ENCODE assay signal across 8 cellular contexts in genomic region chr9:114691046-114691955, GRCh38. TPM values are rescaled to one million over a fixed set of nuclear protein-coding genes. Genes with fewer than 3 reads are reported as not detected.
DNase-seq lines count a peak whose midpoint lies in the region; ATAC-seq, FAIRE-seq and TF ChIP-seq lines count a peak whose summit lies in the region.

No MANE protein-coding gene starts in this region.

- no peaks in the 10 kb centered on the region for H3K36me3 ChIP-seq in bronchial epithelial cell (ENCODE audit: control insufficient read depth, insufficient read depth, low read length)

- ATAC-seq in HG03135 (IDR thresholded peaks at IDR 0.05; ENCODE audit: unreplicated experiment) (peak; percentile 65), activated B cell treated with CpG ODN at 0.5 μM for 24 hours (ENCODE audit: low read depth) (peak; percentile 84), HG03025 (IDR thresholded peaks at IDR 0.05; ENCODE audit: low FRiP score, unreplicated experiment) (no peak)

- CTCF ChIA-PET in activated B cell treated with CpG ODN at 0.5 μM for 24 hours (lab: Charles Lee): no interaction called here

- no peak overlapping the region for H3K4me3 Mint-ChIP-seq in activated B cell treated with CpG ODN at 0.5 μM for 24 hours

- H3K9me3 Mint-ChIP-seq in activated B cell treated with CpG ODN at 0.5 μM for 24 hours: no peaks in the 10 kb centered on the region

- FAIRE-seq in GM18507 (lab: Jason Lieb, UNC) (peak; percentile 60), bronchial epithelial cell (lab: Jason Lieb, UNC) (peak; percentile 77)

- peak overlapping the region; percentile 14 for H3K27ac Mint-ChIP-seq in activated B cell treated with CpG ODN at 0.5 μM for 24 hours

- no peaks in the 10 kb centered on the region for H3K36me3 Mint-ChIP-seq in activated B cell treated with CpG ODN at 0.5 μM for 24 hours (ENCODE audit: low read depth)

- H3K27me3 Mint-ChIP-seq in activated B cell treated with CpG ODN at 0.5 μM for 24 hours: peaks cover 17% of the 10 kb centered on the region

- no peak for TF ChIP-seq CTCF in activated B cell treated with CpG ODN at 0.5 μM for 24 hours (IDR thresholded peaks at IDR 0.05)
- TF ChIP-seq CTCF in bronchial epithelial cell (IDR thresholded peaks at IDR 0.05; ENCODE audit: insufficient read depth, low read length, severe bottlenecking): no peak

- H3K27me3 ChIP-seq in bronchial epithelial cell (ENCODE audit: control insufficient read depth, insufficient read depth, low read length): peaks cover 2% of the 10 kb centered on the region

- DNase-seq in GM18507 (ENCODE audit: extremely low spot score, insufficient read length, low read depth) (no peak), activated B cell treated with CpG ODN at 0.5 μM for 24 hours (no peak), bronchial epithelial cell (ENCODE audit: low read depth) (peak; percentile 91), NCI-H1436 treated with DMSO at 0.1 percent for 48 hours (lab: John Stamatoyannopoulos, UW) (no peak), NCI-H1694 treated with DMSO at 0.1 percent for 48 hours (lab: John Stamatoyannopoulos, UW) (no peak)
- peak in 3 of 4 experiments; percentile 38 to 64 (median 47) for DNase-seq in stimulated activated CD4-positive, alpha-beta T cell treated with anti-CD3 and anti-CD28 coated beads, Interleukin-1b, Interleukin-23, amount 100 ng/mL, for 24 hours (ENCODE audit: low read depth in 4 of 4, low spot score in 1 of 4)

- POLR2A ChIA-PET in activated B cell treated with CpG ODN at 0.5 μM for 24 hours (lab: Charles Lee): interaction anchor here (0.6 to 1.1 kb wide), 3 partner anchors 42 to 317 kb away, joined by 3 to 12 read pairs (median 3); no protein-coding TSS in a partner anchor

- no peak overlapping the region for H3K4me3 ChIP-seq in bronchial epithelial cell (ENCODE audit: low read depth, low read length)

- H3K4me1 Mint-ChIP-seq in activated B cell treated with CpG ODN at 0.5 μM for 24 hours: peaks cover 9% of the 10 kb centered on the region

- intact Hi-C loops in activated B cell treated with CpG ODN at 0.5 μM for 24 hours (cut with micrococcal nuclease): loop anchor here (2.0 kb wide), 1 partner anchor 48 kb away; no protein-coding TSS in a partner anchor

RNA-seq across cellular contexts. Expression of gene TEX48, which starts 9.3 kb away (rescaled TPM):
- total RNA-seq in activated B cell treated with CpG ODN at 0.5 μM for 24 hours (not detected in 2 replicates), bronchial epithelial cell (not detected in 2 replicates)

RNA-seq across cellular contexts. Expression of gene TEX53, which starts 33.7 kb away (rescaled TPM):
- total RNA-seq in activated B cell treated with CpG ODN at 0.5 μM for 24 hours: not detected in 2 replicates
- not detected in 2 replicates for total RNA-seq in bronchial epithelial cell

Comparison
In these comparisons a context has a peak if more than half of its experiments do, and no peak if none do; other contexts are left out.
1. DNase-seq: peak in bronchial epithelial cell (single experiment) and stimulated activated CD4-positive, alpha-beta T cell treated with anti-CD3 and anti-CD28 coated beads, Interleukin-1b, Interleukin-23, amount 100 ng/mL, for 24 hours (3 of 4); none in GM18507 (single experiment), activated B cell treated with CpG ODN at 0.5 μM for 24 hours (single experiment), NCI-H1436 treated with DMSO at 0.1 percent for 48 hours (single experiment) and NCI-H1694 treated with DMSO at 0.1 percent for 48 hours (single experiment).